ENCODE assay signal across 30 cellular contexts in genomic region chr13:49410477-49410876, GRCh38. TPM values are rescaled to one million over a fixed set of nuclear protein-coding genes. Genes with fewer than 3 reads are reported as not detected.
DNase-seq lines count a peak whose midpoint lies in the region; ATAC-seq, FAIRE-seq and TF ChIP-seq lines count a peak whose summit lies in the region.
"Had no signal": no experiment of that assay in that cellular context is flagged by ENCODE, and none has a peak within 500 bp of the region (broad histone marks: within the 10 kb centered on the region; RNA-seq: fewer than 3 reads in every experiment).

No MANE protein-coding gene starts in this region.

- H4K20me1 ChIP-seq in GM12878 (ENCODE audit: control insufficient read depth, insufficient read depth) (no peaks in the 10 kb centered on the region), OCI-LY7 (ENCODE audit: insufficient read depth, low read length) (no peaks in the 10 kb centered on the region)
- H4K20me1 ChIP-seq: BLaER1 treated with 17β-estradiol and CSF1 and Interleukin-3, amounts not matched to agents 10 nM and 100 nM had no signal

- no peaks in the 10 kb centered on the region; the same call in 1 of the 2 replicates for H3K4me1 ChIP-seq in GM12878 (ENCODE audit: control insufficient read depth, insufficient read depth, low read length)
- H3K4me1 ChIP-seq in sigmoid colon, result peaks cover 0 to 39% (median 19%) of the 10 kb centered on the region in 4 donors
- H3K4me1 ChIP-seq in OCI-LY7 (ENCODE audit: insufficient read depth, low read length, poor library complexity, severe bottlenecking), result peaks cover 3% of the 10 kb centered on the region
- H3K4me1 ChIP-seq: A549; BLaER1 treated with 17β-estradiol and CSF1 and Interleukin-3, amounts not matched to agents 10 nM and 100 nM had no signal

- TF ChIP-seq CTCF in GM12878 (IDR thresholded peaks at IDR 0.05 in 2 of 3, conservative IDR thresholded peaks at IDR 0.05 in 1 of 3; ENCODE audit: control insufficient read depth in 2 of 3, extremely low read depth in 1 of 3, insufficient read depth in 1 of 3, low read depth in 3 of 3, low read length in 3 of 3), result no peak
- TF ChIP-seq CTCF in sigmoid colon (IDR thresholded peaks at IDR 0.05), result no peak
- TF ChIP-seq CTCF in OCI-LY7 (conservative IDR thresholded peaks at IDR 0.05; ENCODE audit: low read length), result no peak
- TF ChIP-seq CTCF in GM10248 (IDR thresholded peaks at IDR 0.05; ENCODE audit: control extremely low read depth, extremely low read depth, low read depth, missing control alignments), result no peak

- FAIRE-seq in G401.6 (lab: Jason Lieb, UNC) (peak; percentile 47), GM12878 (lab: Jason Lieb, UNC) (peak; percentile 54)
- FAIRE-seq: A549, GM18507 had no signal

- H3K9me3 Mint-ChIP-seq in stimulated activated naive CD8-positive, alpha-beta T cell treated with anti-CD3 and anti-CD28 coated beads, Interleukin-15, amount 100 ng/mL, for 72 hours, result peaks cover 4 to 6% of the 10 kb centered on the region in 2 donors

- TF ChIP-seq POLR2A in GM12878 (IDR thresholded peaks at IDR 0.05; ENCODE audit: low read depth, low read length) (no peak), sigmoid colon (IDR thresholded peaks at IDR 0.05) (no peak)

- in situ Hi-C loops in GM12878 (cut with MboI), result no loop called here

- H3K9ac ChIP-seq in GM12878 (ENCODE audit: control insufficient read depth, insufficient read depth, low read length), result no peak overlapping the region
- H3K9ac ChIP-seq: BLaER1 treated with 17β-estradiol and CSF1 and Interleukin-3, amounts not matched to agents 10 nM and 100 nM had no signal

- TF ChIP-seq RAD21 in GM12878 (IDR thresholded peaks at IDR 0.05; ENCODE audit: insufficient read depth, low read depth, low read length), result no peak

- no peak overlapping the region for H3K27ac Mint-ChIP-seq in stimulated activated naive CD8-positive, alpha-beta T cell treated with anti-CD3 and anti-CD28 coated beads, Interleukin-15, amount 100 ng/mL, for 72 hours
- H3K27ac Mint-ChIP-seq: CD4-positive, alpha-beta T cell; HFFc6 had no signal

- H2AFZ ChIP-seq in GM12878 (ENCODE audit: control insufficient read depth, low read depth, low read length) (no peak overlapping the region), OCI-LY7 (ENCODE audit: low read length) (no peak overlapping the region)
- H2AFZ ChIP-seq: PC-9 had no signal

- H3K27me3 Mint-ChIP-seq in stimulated activated naive CD8-positive, alpha-beta T cell treated with anti-CD3 and anti-CD28 coated beads, Interleukin-15, amount 100 ng/mL, for 72 hours, result no peaks in the 10 kb centered on the region
- H3K27me3 Mint-ChIP-seq: CD4-positive, alpha-beta T cell had no signal

- H3K4me3 Mint-ChIP-seq in stimulated activated naive CD8-positive, alpha-beta T cell treated with anti-CD3 and anti-CD28 coated beads, Interleukin-15, amount 100 ng/mL, for 72 hours, result no peak overlapping the region
- H3K4me3 Mint-ChIP-seq: CD4-positive, alpha-beta T cell; HFFc6 had no signal

- ATAC-seq in HG02885 (IDR thresholded peaks at IDR 0.05; ENCODE audit: poor library complexity, unreplicated experiment), result peak; percentile 56
- no peak for ATAC-seq in GM12878
- no peak for ATAC-seq in stimulated activated naive CD8-positive, alpha-beta T cell treated with anti-CD3 and anti-CD28 coated beads, Interleukin-15, amount 100 ng/mL, for 72 hours
- ATAC-seq: A549, Right ventricle myocardium inferior, SK-N-SH treated with all-trans-retinoic acid at 6 μM for 48 hours had no signal

- H3K9me2 ChIP-seq in OCI-LY7 (ENCODE audit: insufficient read depth, low read length), result no peaks in the 10 kb centered on the region

- H3K27ac ChIP-seq in GM12878 (ENCODE audit: control insufficient read depth, insufficient read depth) (0 out of 2 replicates have a peak overlapping the region, but pooled peaks have one; percentile 34), sigmoid colon (peak overlapping the region in 3 of 4 donors; percentile 70 to 77 (median 73)), OCI-LY7 (ENCODE audit: low read depth, low read length, poor library complexity, severe bottlenecking) (no peak overlapping the region)
- H3K27ac ChIP-seq: A549; BLaER1 treated with 17β-estradiol and CSF1 and Interleukin-3, amounts not matched to agents 10 nM and 100 nM; PC-9; SJCRH30 had no signal

- DNase-seq in GM12878 (ENCODE audit: low read depth, low spot score), result no peak
- DNase-seq in sigmoid colon, result no peak
- DNase-seq in OCI-LY7 (ENCODE audit: low spot score), result no peak
- DNase-seq in GM10248 (ENCODE audit: extremely low spot score), result no peak
- DNase-seq in stimulated activated naive CD8-positive, alpha-beta T cell treated with anti-CD3 and anti-CD28 coated beads, Interleukin-15, amount 100 ng/mL, for 72 hours, result no peak
- DNase-seq: AML-193; CD4-positive, alpha-beta T cell; DMS53; GOT3; HFFc6; IMR-90; KG1; NCI-H1092 treated with DMSO at 0.1 percent for 48 hours; NCI-H1436; NCI-H187; NCI-H2107; NCI-H446; NCI-H524 treated with DMSO at 0.1 percent for 48 hours; NCI-H774; NK-92 treated with Interleukin-12 subunit alpha and Interleukin-12 subunit beta, amount 100 ng/mL, for 24 hours; PC-9 had no signal

- POLR2A ChIA-PET in GM12878 (lab: Charles Lee), result interaction anchor here (0.7 kb wide), 1 partner anchor 364 kb away, joined by 4 read pairs; no protein-coding TSS in a partner anchor
- POLR2A ChIA-PET in OCI-LY7 (lab: Charles Lee), result interaction anchor here (1.2 to 1.5 kb wide), 4 partner anchors 9 to 198 kb away, joined by 3 to 5 read pairs (median 4); no protein-coding TSS in a partner anchor
- POLR2A ChIA-PET in GM10248 (lab: Yijun Ruan, JAX), result no interaction called here

- intact Hi-C loops in GM12878 (cut with micrococcal nuclease; ENCODE audit: unreplicated experiment), result no loop called here
- intact Hi-C loops in sigmoid colon (cut with DNase I), result no loop called here
- intact Hi-C loops in OCI-LY7 (cut with micrococcal nuclease; ENCODE audit: unreplicated experiment), result no loop called here

- H3K4me2 ChIP-seq in GM12878 (ENCODE audit: control insufficient read depth, insufficient read depth), result 0 out of 2 replicates have a peak overlapping the region, but pooled peaks have one; percentile 7
- no peak overlapping the region for H3K4me2 ChIP-seq in OCI-LY7 (ENCODE audit: low read length)
- H3K4me2 ChIP-seq: A549; BLaER1 treated with 17β-estradiol and CSF1 and Interleukin-3, amounts not matched to agents 10 nM and 100 nM; PC-9 had no signal

- TF ChIP-seq EP300 in GM12878 (IDR thresholded peaks at IDR 0.05; ENCODE audit: borderline replicate concordance in 1 of 2, control insufficient read depth in 1 of 2, low read depth in 2 of 2, low read length in 2 of 2), result no peak
- no peak for TF ChIP-seq EP300 in sigmoid colon (IDR thresholded peaks at IDR 0.05)

- no peaks in the 10 kb centered on the region for H3K27me3 ChIP-seq in GM12878 (replicated peaks in 1 of 2; ENCODE audit: control insufficient read depth in 2 of 2, insufficient read depth in 2 of 2, low read length in 1 of 2)
- no peaks in the 10 kb centered on the region for H3K27me3 ChIP-seq in sigmoid colon
- H3K27me3 ChIP-seq: BLaER1 treated with 17β-estradiol and CSF1 and Interleukin-3, amounts not matched to agents 10 nM and 100 nM; SJCRH30 had no signal

- RAD21 ChIA-PET in GM12878 (lab: Charles Lee; ENCODE audit: unreplicated experiment), result no interaction called here

- H3K9me3 ChIP-seq in GM12878 (replicated peaks; ENCODE audit: control insufficient read depth, insufficient read depth, low read length) (no peaks in the 10 kb centered on the region), sigmoid colon (no peaks in the 10 kb centered on the region), OCI-LY7 (ENCODE audit: low read length) (peaks cover 10% of the 10 kb centered on the region)
- H3K9me3 ChIP-seq: A549, HAP-1, SJCRH30 had no signal

- H3K79me2 ChIP-seq in GM12878 (ENCODE audit: control insufficient read depth, insufficient read depth, low read length) (no peaks in the 10 kb centered on the region), OCI-LY7 (ENCODE audit: insufficient read depth, low read depth, low read length) (no peaks in the 10 kb centered on the region)

- H3K36me3 ChIP-seq in GM12878 (ENCODE audit: control insufficient read depth in 2 of 2, insufficient read depth in 2 of 2, low read length in 1 of 2) (no peaks in the 10 kb centered on the region), sigmoid colon (no peaks in the 10 kb centered on the region), OCI-LY7 (ENCODE audit: insufficient read depth, low read length) (no peaks in the 10 kb centered on the region)
- H3K36me3 ChIP-seq: BLaER1 treated with 17β-estradiol and CSF1 and Interleukin-3, amounts not matched to agents 10 nM and 100 nM; HAP-1; SJCRH30 had no signal

- SMC1A ChIA-PET in GM12878 (lab: Charles Lee; ENCODE audit: uncharacterized antibody, unreplicated experiment), result no interaction called here

- CTCF ChIA-PET in GM12878 (lab: Yijun Ruan, JAX), result no interaction called here
- CTCF ChIA-PET in OCI-LY7 (lab: Charles Lee; ENCODE audit: unreplicated experiment), result no interaction called here
- CTCF ChIA-PET in GM10248 (lab: Yijun Ruan, JAX), result no interaction called here

- H3K4me1 Mint-ChIP-seq in stimulated activated naive CD8-positive, alpha-beta T cell treated with anti-CD3 and anti-CD28 coated beads, Interleukin-15, amount 100 ng/mL, for 72 hours, result no peaks in the 10 kb centered on the region

- BruUV-seq in GM12878 (replicated peaks; lab: Mats Ljungman, UMichigan) (no TSS peak), OCI-LY7 (replicated peaks; lab: Mats Ljungman, UMichigan) (no TSS peak)

- H3K4me3 ChIP-seq in GM12878, result no peak overlapping the region
- no peak overlapping the region for H3K4me3 ChIP-seq in sigmoid colon
- H3K4me3 ChIP-seq in OCI-LY7 (ENCODE audit: low read depth, low read length, poor library complexity, severe bottlenecking), result no peak overlapping the region
- H3K4me3 ChIP-seq: A549; BLaER1 treated with 17β-estradiol and CSF1 and Interleukin-3, amounts not matched to agents 10 nM and 100 nM; HAP-1; PC-9; SJCRH30 had no signal

RNA-seq across cellular contexts. Expression of gene CAB39L, which starts 33.4 kb away (rescaled TPM):
- 3.0 and 3.2 TPM in 2 replicates for total RNA-seq in GM12878 (2013; cell fraction: nucleolus; rRNA removed)
- total RNA-seq in GM12878 (2014; rRNA removed) (1.2 and 1.9 TPM in 2 replicates), GM12878 (2014; rRNA removed; fragmentation: Illumina TruSeq; extraction: Trizol) (1.9 and 2.1 TPM in 2 replicates), GM12878 (2021) (2.2 and 3.0 TPM in 2 replicates), sigmoid colon (100 to 1,000 TPM; 121 to 180 (median 150) TPM), OCI-LY7 (2022) (26.7 and 28.6 TPM in 2 replicates)
- 2.6 TPM for polyA plus RNA-seq in GM12878 (2011; ENCODE audit: low read depth)
- polyA plus RNA-seq in GM12878 (2011; rRNA removed) (2.9 and 5.0 TPM in 2 replicates), GM12878 (2014; fragmentation: Illumina TruSeq; extraction: Trizol) (1.9 and 2.0 TPM in 2 replicates), GM12878 (2014; fragmentation: Nextera tagmentation; extraction: Ambion mirVana) (1 to 10 TPM in 1 of 2 experiments, under 1 TPM in 1; 0.88 to 1.6 TPM), GM12878 (2014; rRNA removed) (1.0 and 1.4 TPM in 2 replicates), GM12878 (2016; fragmentation: Nextera tagmentation; extraction: Ambion mirVana) (1 to 10 TPM; 1.6 to 1.8 TPM), sigmoid colon (10 to 100 TPM in 1 of 3 donors, 1 to 10 TPM in 2; 5.5 to 15.6 (median 7.2) TPM)
- 1.4 and 1.9 TPM in 2 replicates for polyA plus RNA-seq in GM12878 (2011; cell fraction: cytosol; rRNA removed)
- polyA plus RNA-seq in GM12878 (2011; cell fraction: nucleus; rRNA removed), result 1.0 and 1.5 TPM in 2 replicates
- 2.8 and 3.0 TPM in 2 replicates for polyA plus RNA-seq in GM12878 (2012)
- 2.8 and 3.0 TPM in 2 replicates for polyA minus RNA-seq in GM12878 (2011; rRNA and poly(A)+ RNA removed)
- polyA minus RNA-seq in GM12878 (2011; cell fraction: cytosol; rRNA and poly(A)+ RNA removed), result 1.0 and 1.9 TPM in 2 replicates
- 1.1 and 1.2 TPM in 2 replicates for polyA minus RNA-seq in GM12878 (2011; cell fraction: nucleus; rRNA and poly(A)+ RNA removed)
- 5.4 and 9.6 TPM in 2 replicates for total RNA-seq in OCI-LY7 (2014; rRNA removed; shearing (Covaris generic))

RNA-seq across cellular contexts. Expression of gene SETDB2, which starts 33.6 kb away (rescaled TPM):
- total RNA-seq in GM12878 (2013; cell fraction: nucleolus; rRNA removed), result 37.4 and 39.0 TPM in 2 replicates
- 5.7 and 6.6 TPM in 2 replicates for total RNA-seq in GM12878 (2014; rRNA removed)
- 8.3 and 9.5 TPM in 2 replicates for total RNA-seq in GM12878 (2014; rRNA removed; fragmentation: Illumina TruSeq; extraction: Trizol)
- total RNA-seq in GM12878 (2021), result 5.7 and 6.6 TPM in 2 replicates
- 2.7 TPM for polyA plus RNA-seq in GM12878 (2011; ENCODE audit: low read depth)
- 8.9 and 16.8 TPM in 2 replicates for polyA plus RNA-seq in GM12878 (2011; rRNA removed)
- polyA plus RNA-seq in GM12878 (2011; cell fraction: cytosol; rRNA removed), result 2.6 and 3.3 TPM in 2 replicates
- polyA plus RNA-seq in GM12878 (2011; cell fraction: nucleus; rRNA removed), result 7.7 and 8.5 TPM in 2 replicates
- 5.1 and 7.3 TPM in 2 replicates for polyA plus RNA-seq in GM12878 (2012)
- 8.2 and 8.7 TPM in 2 replicates for polyA plus RNA-seq in GM12878 (2014; fragmentation: Illumina TruSeq; extraction: Trizol)
- polyA plus RNA-seq in GM12878 (2014; fragmentation: Nextera tagmentation; extraction: Ambion mirVana), result 1 to 10 TPM; 1.2 to 1.4 TPM
- 3.1 and 4.5 TPM in 2 replicates for polyA plus RNA-seq in GM12878 (2014; rRNA removed)
- 10 to 100 TPM in 1 of 2 experiments, 1 to 10 TPM in 1; 8.4 to 10.0 TPM for polyA plus RNA-seq in GM12878 (2016; fragmentation: Nextera tagmentation; extraction: Ambion mirVana)
- 5.4 and 7.6 TPM in 2 replicates for polyA minus RNA-seq in GM12878 (2011; rRNA and poly(A)+ RNA removed)
- polyA minus RNA-seq in GM12878 (2011; cell fraction: cytosol; rRNA and poly(A)+ RNA removed), result 2.5 and 4.4 TPM in 2 replicates
- 9.9 and 13.2 TPM in 2 replicates for polyA minus RNA-seq in GM12878 (2011; cell fraction: nucleus; rRNA and poly(A)+ RNA removed)
- total RNA-seq in sigmoid colon, result 10 to 100 TPM in 3 of 4 donors, 1 to 10 TPM in 1; 7.5 to 12.5 (median 11.2) TPM
- polyA plus RNA-seq in sigmoid colon, result 1 to 10 TPM; 3.6 to 4.9 (median 4.9) TPM
- total RNA-seq in OCI-LY7 (2014; rRNA removed; shearing (Covaris generic)), result 22.0 and 23.3 TPM in 2 replicates
- 41.3 and 41.7 TPM in 2 replicates for total RNA-seq in OCI-LY7 (2022)

Comparison
In these comparisons a context has a peak if more than half of its experiments do, and no peak if none do; other contexts are left out.
1. RNA of gene CAB39L, which starts 33.4 kb away (total RNA-seq): 121 to 180 TPM in sigmoid colon; 5.4 to 28.6 TPM in OCI-LY7 and 1.2 to 3.2 TPM in GM12878; every median in the first group is over 4 times any median in the second.